10 cellular contexts compared by ENCODE assay signal in genomic region chr4:113958766-113959540, GRCh38. TPM values are rescaled to one million over a fixed set of nuclear protein-coding genes. Genes with fewer than 3 reads are reported as not detected.
DNase-seq lines count a peak whose midpoint lies in the region; ATAC-seq and TF ChIP-seq lines count a peak whose summit lies in the region.
"Had no signal": no experiment of that assay in that cellular context is flagged by ENCODE, and none has a peak within 500 bp of the region (broad histone marks: within the 10 kb centered on the region; RNA-seq: fewer than 3 reads in every experiment).

No MANE protein-coding gene starts in this region.

- no peak for TF ChIP-seq CTCF in mesothelial cell of epicardium (IDR thresholded peaks at IDR 0.05; ENCODE audit: unreplicated experiment)

- H3K36me3 Mint-ChIP-seq in mesothelial cell of epicardium, result no peaks in the 10 kb centered on the region

- no peaks in the 10 kb centered on the region for H3K9me3 Mint-ChIP-seq in mesothelial cell of epicardium

- ATAC-seq in GM18873 (IDR thresholded peaks at IDR 0.05; ENCODE audit: low FRiP score, unreplicated experiment) (no peak), HG03108 (IDR thresholded peaks at IDR 0.05; ENCODE audit: unreplicated experiment) (no peak)

- peak; percentile 57 for DNase-seq in DMS 273 treated with DMSO at 0.1 percent for 48 hours (lab: John Stamatoyannopoulos, UW)
- peak; percentile 97 for DNase-seq in LHCN-M2 (ENCODE audit: low read depth)
- peak; percentile 88 for DNase-seq in astrocyte of the hippocampus (ENCODE audit: low read depth, low spot score)
- no peak for DNase-seq in mesothelial cell of epicardium (ENCODE audit: low spot score in 2 of 2, unreplicated experiment in 2 of 2)
- DNase-seq in stimulated activated CD4-positive, alpha-beta T cell treated with anti-CD3 and anti-CD28 coated beads, Interleukin-2, amount 100 ng/mL, for 24 hours, result no peak
- no peak for DNase-seq in T-helper 9 cell
- DNase-seq: GOT3 had no signal

- H3K4me3 Mint-ChIP-seq in mesothelial cell of epicardium, result no peak overlapping the region
- H3K4me3 Mint-ChIP-seq: activated T-helper 1 cell treated with anti-CD3 and anti-CD28 coated beads, Interleukin-12 subunit alpha, Interleukin-12 subunit beta, Interleukin-2, Interleukin-4 antibody, amounts not matched to agents 30 ng/mL and 10 ng/mL and 1 ng/mL, durations not matched to agents 14 hours and 24 hours and 36 hours had no signal

- H3K4me1 Mint-ChIP-seq in mesothelial cell of epicardium, result peaks cover 60% of the 10 kb centered on the region

- no peaks in the 10 kb centered on the region for H3K27me3 Mint-ChIP-seq in mesothelial cell of epicardium (ENCODE audit: low read depth)

- H3K27ac Mint-ChIP-seq in mesothelial cell of epicardium, result peak overlapping the region; percentile 68
- H3K27ac Mint-ChIP-seq: activated T-helper 1 cell treated with anti-CD3 and anti-CD28 coated beads, Interleukin-12 subunit alpha, Interleukin-12 subunit beta, Interleukin-2, Interleukin-4 antibody, amounts not matched to agents 30 ng/mL and 10 ng/mL and 1 ng/mL, durations not matched to agents 14 hours and 24 hours and 36 hours had no signal

RNA-seq across cellular contexts. Expression of gene ARSJ, which starts 20.5 kb away (rescaled TPM):
- total RNA-seq in LHCN-M2 (2014; rRNA removed) (40.7 and 46.1 TPM in 2 replicates), mesothelial cell of epicardium (3.1 to 3.8 TPM (median 3.3 TPM) in 3 replicates)
- polyA plus RNA-seq in LHCN-M2 (2012), result 17.2 TPM
- total RNA-seq: activated T-helper 1 cell treated with anti-CD3 and anti-CD28 coated beads, Interleukin-12 subunit alpha, Interleukin-12 subunit beta, Interleukin-2, Interleukin-4 antibody, amounts not matched to agents 30 ng/mL and 10 ng/mL and 1 ng/mL, durations not matched to agents 14 hours and 24 hours and 36 hours had no signal

Comparison
In these comparisons a context has a peak if more than half of its experiments do, and no peak if none do; other contexts are left out.
1. DNase-seq: peak in DMS 273 treated with DMSO at 0.1 percent for 48 hours (single experiment), LHCN-M2 (single experiment) and astrocyte of the hippocampus (single experiment); none in mesothelial cell of epicardium (0 of 2), stimulated activated CD4-positive, alpha-beta T cell treated with anti-CD3 and anti-CD28 coated beads, Interleukin-2, amount 100 ng/mL, for 24 hours (0 of 2) and T-helper 9 cell (single experiment).